1 cellular context compared by ENCODE assay signal in genomic region chr16:2752035-2752849, GRCh38.
TF ChIP-seq lines count a peak whose summit lies in the region.

Gene SRRM2 (plus strand): TSS chr16:2752638. CDS start chr16:2756365, 3,727 bp downstream.

TF ChIP-seq in H1, 55 proteins besides CTCF, POLR2A, EP300 and RAD21:
- TF ChIP-seq CBX8 (IDR thresholded peaks at IDR 0.05; ENCODE audit: borderline replicate concordance, low read depth, low read length) (no peak), JUN (IDR thresholded peaks at IDR 0.05; ENCODE audit: low read depth, low read length) (no peak), TAF1 (IDR thresholded peaks at IDR 0.05; ENCODE audit: low read depth, low read length) (peak; percentile 86), CHD7 (IDR thresholded peaks at IDR 0.05; ENCODE audit: insufficient replicate concordance, low read length) (no peak), MAX (IDR thresholded peaks at IDR 0.05) (peak; percentile 46), SAP30 (IDR thresholded peaks at IDR 0.05; ENCODE audit: insufficient read depth, insufficient replicate concordance, low read length) (no peak), NRF1 (IDR thresholded peaks at IDR 0.05; ENCODE audit: low read depth, low read length) (peak; percentile 23), TBP (IDR thresholded peaks at IDR 0.05; ENCODE audit: low read depth, low read length) (peak; percentile 67), RXRA (IDR thresholded peaks at IDR 0.05; ENCODE audit: insufficient read depth, low read depth, low read length) (no peak), ZNF274 (IDR thresholded peaks at IDR 0.05; ENCODE audit: borderline replicate concordance, extremely low read depth, low read length) (no peak), RBBP5 (IDR thresholded peaks at IDR 0.05; ENCODE audit: borderline replicate concordance, low read depth, low read length) (peak; percentile 76; the same call in 1 of the 2 replicates), NANOG (IDR thresholded peaks at IDR 0.05; ENCODE audit: insufficient read depth, low read depth, low read length, poor library complexity, severe bottlenecking) (no peak), BRCA1 (IDR thresholded peaks at IDR 0.05; ENCODE audit: low read depth, low read length) (no peak), CBX5 (IDR thresholded peaks at IDR 0.05; ENCODE audit: low read depth, low read length) (no peak), HDAC6 (IDR thresholded peaks at IDR 0.05; ENCODE audit: low read depth, low read length) (no peak), E2F6 (IDR thresholded peaks at IDR 0.05) (peak; percentile 66), RFX5 (IDR thresholded peaks at IDR 0.05; ENCODE audit: borderline replicate concordance, low read depth, low read length) (no peak), GTF2F1 (IDR thresholded peaks at IDR 0.05; ENCODE audit: borderline replicate concordance, low read depth, low read length) (peak; percentile 76; the same call in 1 of the 2 replicates), RNF2 (IDR thresholded peaks at IDR 0.05; ENCODE audit: borderline replicate concordance, low read depth, low read length, missing control alignments, poor library complexity, severe bottlenecking) (no peak), FOSL1 (IDR thresholded peaks at IDR 0.05; ENCODE audit: insufficient read depth, low read depth, low read length) (no peak), SP4 (IDR thresholded peaks at IDR 0.05; ENCODE audit: low read length) (no peak; the same call in 1 of the 2 replicates), MAFK (IDR thresholded peaks at IDR 0.05; ENCODE audit: low read depth, low read length) (no peak), POU5F1 (IDR thresholded peaks at IDR 0.05; ENCODE audit: low read depth, low read length) (no peak), KDM1A (IDR thresholded peaks at IDR 0.05; ENCODE audit: borderline replicate concordance, low read length) (no peak), KDM5A (IDR thresholded peaks at IDR 0.05; ENCODE audit: low read length) (no peak), CHD1 (IDR thresholded peaks at IDR 0.05; ENCODE audit: low read depth, low read length) (no peak), USF2 (IDR thresholded peaks at IDR 0.05; ENCODE audit: low read length) (no peak), TAF7 (optimal IDR thresholded peaks at IDR 0.05; ENCODE audit: borderline replicate concordance, low read depth, low read length) (peak; percentile 91), EGR1 (IDR thresholded peaks at IDR 0.05; ENCODE audit: borderline replicate concordance, low read depth, low read length) (no peak), BACH1 (IDR thresholded peaks at IDR 0.05; ENCODE audit: low read length) (no peak), POLR2AphosphoS5 (IDR thresholded peaks at IDR 0.05; ENCODE audit: low read depth, low read length) (peak; percentile 86), ASH2L (IDR thresholded peaks at IDR 0.05; ENCODE audit: low read length) (peak; percentile 10), SUZ12 (IDR thresholded peaks at IDR 0.05; ENCODE audit: low read length) (no peak), SRF (IDR thresholded peaks at IDR 0.05; ENCODE audit: low read depth, low read length) (no peak; the same call in 1 of the 2 replicates), SIN3A (conservative IDR thresholded peaks at IDR 0.05 in 1 of 2, IDR thresholded peaks at IDR 0.05 in 1 of 2; ENCODE audit: low read depth in 1 of 2, low read length in 2 of 2) (peak in 1 of 2 experiments; percentile 39; a peak in 1 of 4 replicates), SIRT6 (IDR thresholded peaks at IDR 0.05; ENCODE audit: low read length) (no peak), PHF8 (conservative IDR thresholded peaks at IDR 0.05; ENCODE audit: low read depth, low read length) (peak; percentile 96), TEAD4 (IDR thresholded peaks at IDR 0.05; ENCODE audit: low read depth, low read length) (peak; percentile 14; the same call in 1 of the 2 replicates), BCL11A (IDR thresholded peaks at IDR 0.05; ENCODE audit: low read depth in 2 of 2, low read length in 2 of 2) (no peak), GABPA (IDR thresholded peaks at IDR 0.05; ENCODE audit: borderline replicate concordance, insufficient read depth, low read length) (0 out of 2 replicates have a peak, but pooled peaks have one; percentile 48), JUND (IDR thresholded peaks at IDR 0.05; ENCODE audit: low read length) (peak; percentile 21), CHD2 (IDR thresholded peaks at IDR 0.05; ENCODE audit: low read length) (no peak), ATF3 (IDR thresholded peaks at IDR 0.05; ENCODE audit: insufficient read depth, low read depth, low read length) (no peak), SP1 (IDR thresholded peaks at IDR 0.05; ENCODE audit: low read depth, low read length) (peak; percentile 47; the same call in 1 of the 2 replicates), CEBPB (IDR thresholded peaks at IDR 0.05; ENCODE audit: low read depth, low read length) (no peak), YY1 (IDR thresholded peaks at IDR 0.05; ENCODE audit: low read depth, low read length) (peak; percentile 98), SIX5 (IDR thresholded peaks at IDR 0.05; ENCODE audit: low read depth, low read length) (peak; percentile 69), CTBP2 (IDR thresholded peaks at IDR 0.05; ENCODE audit: borderline replicate concordance, insufficient read depth, insufficient read length, low read length) (no peak), ATF2 (IDR thresholded peaks at IDR 0.05; ENCODE audit: low read length) (no peak; the same call in 1 of the 2 replicates), CREB1 (IDR thresholded peaks at IDR 0.05) (peak; percentile 83), EZH2 (IDR thresholded peaks at IDR 0.05; ENCODE audit: low read depth, low read length, severe bottlenecking) (no peak), KDM4A (IDR thresholded peaks at IDR 0.05; ENCODE audit: low read depth, low read length, severe bottlenecking) (peak; percentile 46), TCF12 (IDR thresholded peaks at IDR 0.05; ENCODE audit: low read depth, low read length) (no peak), SP2 (IDR thresholded peaks at IDR 0.05; ENCODE audit: low read length) (no peak), HDAC2 (IDR thresholded peaks at IDR 0.05; ENCODE audit: borderline replicate concordance in 1 of 2, low read depth in 2 of 2, low read length in 2 of 2) (no peak)
TF ChIP-seq in H1: peak in this region for 20.
